ENCODE assay signal across 8 cellular contexts in genomic region chr1:31394628-31395193, GRCh38. TPM values are rescaled to one million over a fixed set of nuclear protein-coding genes. Genes with fewer than 3 reads are reported as not detected.
DNase-seq lines count a peak whose midpoint lies in the region.

No MANE protein-coding gene starts in this region.

- H3K14ac ChIP-seq in mesenchymal stem cell (ENCODE audit: low read length in 2 of 2): peak overlapping the region in 1 of 2 experiments; percentile 3

- H3K9me3 Mint-ChIP-seq in activated CD4-positive, alpha-beta memory T cell treated with anti-CD3 and anti-CD28 coated beads, Interleukin-2, amount 10 ng/mL, durations not matched to agents 7 days and 5 days: no peaks in the 10 kb centered on the region

- H3K36me3 ChIP-seq in mesenchymal stem cell (ENCODE audit: control insufficient read depth in 1 of 2, insufficient read depth in 2 of 2, low read depth in 1 of 2, low read length in 2 of 2): no peaks in the 10 kb centered on the region

- H3K27me3 ChIP-seq in mesenchymal stem cell (ENCODE audit: control insufficient read depth in 1 of 2, insufficient read depth in 1 of 2, low read length in 2 of 2): peaks cover 0 to 7% of the 10 kb centered on the region in 2 experiments

- CTCF ChIA-PET in activated CD4-positive, alpha-beta memory T cell treated with anti-CD3 and anti-CD28 coated beads, Interleukin-2, amount 10 ng/mL, durations not matched to agents 7 days and 5 days (lab: Charles Lee): interaction anchor here (0.6 to 4.5 kb wide), 30 partner anchors 11 to 418 kb away, joined by 3 to 42 read pairs (median 4); partner anchors contain the start of genes FABP3 and PEF1

- no peak overlapping the region for H3K27ac Mint-ChIP-seq in activated CD4-positive, alpha-beta memory T cell treated with anti-CD3 and anti-CD28 coated beads, Interleukin-2, amount 10 ng/mL, durations not matched to agents 7 days and 5 days

- H3K4ac ChIP-seq in mesenchymal stem cell (ENCODE audit: low read depth in 1 of 2, low read length in 2 of 2): no peak overlapping the region

- H3K36me3 Mint-ChIP-seq in activated CD4-positive, alpha-beta memory T cell treated with anti-CD3 and anti-CD28 coated beads, Interleukin-2, amount 10 ng/mL, durations not matched to agents 7 days and 5 days (ENCODE audit: low read depth): no peaks in the 10 kb centered on the region

- no peak overlapping the region for H3K18ac ChIP-seq in mesenchymal stem cell (ENCODE audit: low read depth in 1 of 2, low read length in 2 of 2)

- DNase-seq in SIG-M5 treated with dmso at 0.1 percent for 504 hours (lab: John Stamatoyannopoulos, UW; ENCODE audit: unreplicated experiment) (peak; percentile 81), SIG-M5 (lab: John Stamatoyannopoulos, UW) (no peak), HK-2 (ENCODE audit: unreplicated experiment) (peak; percentile 94), NCI-H748 treated with DMSO at 0.1 percent for 48 hours (lab: John Stamatoyannopoulos, UW) (peak; percentile 54), mesenchymal stem cell (peak; percentile 80)
- DNase-seq in activated CD4-positive, alpha-beta memory T cell treated with anti-CD3 and anti-CD28 coated beads, Interleukin-2, amount 10 ng/mL, durations not matched to agents 7 days and 5 days: peak; percentile 82
- peak; percentile 68 for DNase-seq in effector CD4-positive, alpha-beta T cell
- DNase-seq in stimulated activated CD8-positive, alpha-beta memory T cell treated with anti-CD3 and anti-CD28 coated beads, Interleukin-12 subunit alpha, Interleukin-12 subunit beta, amount 100 ng/mL, for 24 hours (ENCODE audit: extremely low read depth): peak; percentile 44

- H4K91ac ChIP-seq in mesenchymal stem cell (ENCODE audit: low read length): no peak overlapping the region

- no peaks in the 10 kb centered on the region for H3K9me3 ChIP-seq in mesenchymal stem cell (ENCODE audit: control insufficient read depth, low read length)

- H3K4me1 ChIP-seq in mesenchymal stem cell (ENCODE audit: control insufficient read depth, insufficient read depth, low read depth, low read length): peaks cover 6% of the 10 kb centered on the region

- H3K79me1 ChIP-seq in mesenchymal stem cell (replicated peaks; ENCODE audit: low read length, poor library complexity, severe bottlenecking): no peaks in the 10 kb centered on the region

- no peak overlapping the region for H2BK5ac ChIP-seq in mesenchymal stem cell (ENCODE audit: low read depth, low read length, poor library complexity, severe bottlenecking)

- H2BK15ac ChIP-seq in mesenchymal stem cell (ENCODE audit: low read depth, poor library complexity, severe bottlenecking): no peak overlapping the region

- WGBS in mesenchymal stem cell: 3% methylated on average over 35 of the region's 35 CpGs

- peaks cover 12% of the 10 kb centered on the region for H3K4me1 Mint-ChIP-seq in activated CD4-positive, alpha-beta memory T cell treated with anti-CD3 and anti-CD28 coated beads, Interleukin-2, amount 10 ng/mL, durations not matched to agents 7 days and 5 days

- H3K4me2 ChIP-seq in mesenchymal stem cell (ENCODE audit: low read length, poor library complexity, severe bottlenecking): peak overlapping the region; percentile 7

- H4K8ac ChIP-seq in mesenchymal stem cell (ENCODE audit: low read length): no peak overlapping the region

- H2AFZ ChIP-seq in mesenchymal stem cell (ENCODE audit: low read depth, low read length): peak overlapping the region; percentile 3

- H3K23ac ChIP-seq in mesenchymal stem cell (ENCODE audit: low read length in 2 of 2): no peak overlapping the region

- no peak overlapping the region for H2AK5ac ChIP-seq in mesenchymal stem cell (ENCODE audit: low read length, severe bottlenecking)

- H3K9ac ChIP-seq in mesenchymal stem cell (ENCODE audit: low read length): peak overlapping the region; percentile 19

- H2BK120ac ChIP-seq in mesenchymal stem cell (ENCODE audit: low read depth, low read length): no peak overlapping the region

- H3K4me3 Mint-ChIP-seq in activated CD4-positive, alpha-beta memory T cell treated with anti-CD3 and anti-CD28 coated beads, Interleukin-2, amount 10 ng/mL, durations not matched to agents 7 days and 5 days: peak overlapping the region; percentile 73

- POLR2A ChIA-PET in activated CD4-positive, alpha-beta memory T cell treated with anti-CD3 and anti-CD28 coated beads, Interleukin-2, amount 10 ng/mL, durations not matched to agents 7 days and 5 days (lab: Charles Lee): interaction anchor here (0.8 to 1.3 kb wide), 5 partner anchors 10 to 154 kb away, joined by 3 read pairs; partner anchors contain the start of genes SERINC2, SNRNP40 and ZCCHC17

- H3K4me3 ChIP-seq in mesenchymal stem cell (ENCODE audit: insufficient read depth in 1 of 2, low read depth in 1 of 2, low read length in 2 of 2): peak overlapping the region in 1 of 2 experiments; percentile 64

- H2BK12ac ChIP-seq in mesenchymal stem cell (ENCODE audit: low read length in 2 of 2): no peak overlapping the region

- peaks cover 3% of the 10 kb centered on the region for H3K27me3 Mint-ChIP-seq in activated CD4-positive, alpha-beta memory T cell treated with anti-CD3 and anti-CD28 coated beads, Interleukin-2, amount 10 ng/mL, durations not matched to agents 7 days and 5 days

- no peak overlapping the region for H3K27ac ChIP-seq in mesenchymal stem cell (ENCODE audit: low read length, poor library complexity, severe bottlenecking)

RNA-seq across cellular contexts. Expression of gene SERINC2, which starts 18.3 kb away (rescaled TPM):
- total RNA-seq in activated CD4-positive, alpha-beta memory T cell treated with anti-CD3 and anti-CD28 coated beads, Interleukin-2, amount 10 ng/mL, durations not matched to agents 7 days and 5 days: under 1 TPM; 0.10 to 0.13 TPM
- 39.9 TPM for polyA plus RNA-seq in mesenchymal stem cell (2013, experiment 1 of 2)
- 39.4 TPM for polyA plus RNA-seq in mesenchymal stem cell (2013, experiment 2 of 2)

RNA-seq across cellular contexts. Expression of gene FABP3, which starts 21.8 kb away (rescaled TPM):
- not detected for total RNA-seq in activated CD4-positive, alpha-beta memory T cell treated with anti-CD3 and anti-CD28 coated beads, Interleukin-2, amount 10 ng/mL, durations not matched to agents 7 days and 5 days
- 101 TPM for polyA plus RNA-seq in mesenchymal stem cell (2013, experiment 1 of 2)
- 104 TPM for polyA plus RNA-seq in mesenchymal stem cell (2013, experiment 2 of 2)
